ENCODE assay signal across 8 cellular contexts in genomic region chrX:94058728-94059382, GRCh38.
DNase-seq lines count a peak whose midpoint lies in the region; ATAC-seq, FAIRE-seq and TF ChIP-seq lines count a peak whose summit lies in the region.

No MANE protein-coding gene starts in this region.

- no peak for TF ChIP-seq POLR2A in K562 (conservative IDR thresholded peaks at IDR 0.05)

- no peak overlapping the region for H3K23ac ChIP-seq in mesendoderm (ENCODE audit: low read length)

- H2AK5ac ChIP-seq in mesendoderm (ENCODE audit: low read length), result no peak overlapping the region

- no peak overlapping the region for H3K27ac ChIP-seq in K562 (ENCODE audit: extremely low read depth, low read depth, low read length)
- no peak overlapping the region for H3K27ac ChIP-seq in mesendoderm (ENCODE audit: low read depth, low read length)

- no peak overlapping the region for H3K27ac Mint-ChIP-seq in natural killer cell treated with Interleukin-12 subunit alpha and Interleukin-12 subunit beta and Interleukin-15 and Interleukin-18, amount 100 ng/mL, for 72 hours

- peaks cover 6% of the 10 kb centered on the region for H3K36me3 Mint-ChIP-seq in natural killer cell treated with Interleukin-12 subunit alpha and Interleukin-12 subunit beta and Interleukin-15 and Interleukin-18, amount 100 ng/mL, for 72 hours

- POLR2A ChIA-PET in GM10248 (lab: Yijun Ruan, JAX), result no interaction called here
- POLR2A ChIA-PET in K562 (lab: Yijun Ruan, JAX), result no interaction called here

- peak; percentile 4 for DNase-seq in GM10248 (ENCODE audit: extremely low spot score)
- DNase-seq in LoVo (ENCODE audit: low spot score), result peak; percentile 5
- peak; percentile 1 to 3 (median 2) for DNase-seq in K562 (ENCODE audit: extremely low read depth in 1 of 4, low spot score in 3 of 4)
- DNase-seq in mesendoderm, result peak; percentile 51
- no peak for DNase-seq in natural killer cell treated with Interleukin-12 subunit alpha and Interleukin-12 subunit beta and Interleukin-15 and Interleukin-18, amount 100 ng/mL, for 72 hours (ENCODE audit: low spot score)
- no peak for DNase-seq in stimulated activated CD4-positive, alpha-beta T cell treated with anti-CD3 and anti-CD28 coated beads, Interleukin-4, amount 100 ng/mL, for 4 hours

- H3K27me3 Mint-ChIP-seq in natural killer cell treated with Interleukin-12 subunit alpha and Interleukin-12 subunit beta and Interleukin-15 and Interleukin-18, amount 100 ng/mL, for 72 hours, result no peaks in the 10 kb centered on the region

- H3K9ac ChIP-seq in K562 (ENCODE audit: insufficient read depth in 1 of 2, low read depth in 2 of 2, low read length in 2 of 2) (no peak overlapping the region), mesendoderm (ENCODE audit: low read length) (no peak overlapping the region)

- in situ Hi-C loops in K562 (cut with MboI), result no loop called here

- TF ChIP-seq EP300 in K562 (IDR thresholded peaks at IDR 0.05; ENCODE audit: low read length), result no peak

- no peak for TF ChIP-seq CTCF in GM10248 (IDR thresholded peaks at IDR 0.05; ENCODE audit: control extremely low read depth, extremely low read depth, low read depth, missing control alignments)
- TF ChIP-seq CTCF in K562 (IDR thresholded peaks at IDR 0.05 in 2 of 3, conservative IDR thresholded peaks at IDR 0.05 in 1 of 3; ENCODE audit: insufficient read depth in 2 of 3, low read depth in 1 of 3, low read length in 3 of 3), result 0 out of 6 replicates have a peak, but pooled peaks of 2 of the 3 experiments have one; percentile 13 to 15

- no peaks in the 10 kb centered on the region for H3K9me1 ChIP-seq in K562 (ENCODE audit: control insufficient read depth, insufficient read depth, low read length)

- H3K4me1 Mint-ChIP-seq in natural killer cell treated with Interleukin-12 subunit alpha and Interleukin-12 subunit beta and Interleukin-15 and Interleukin-18, amount 100 ng/mL, for 72 hours (ENCODE audit: low read depth in 2 of 2), result no peaks in the 10 kb centered on the region

- H4K5ac ChIP-seq in mesendoderm (ENCODE audit: low read length), result no peak overlapping the region

- WGBS in K562 (ENCODE audit: insufficient coverage, low coverage, missing lambda C conversion rate), result 1% methylated on average over 9 of the region's 9 CpGs
- no CpG with 5 or more reads among the region's 9 CpGs for WGBS in mesendoderm (ENCODE audit: extremely low coverage, insufficient coverage, low lambda C conversion rate)

- CTCF ChIA-PET in GM10248 (lab: Yijun Ruan, JAX), result no interaction called here
- CTCF ChIA-PET in K562 (lab: Yijun Ruan, JAX; ENCODE audit: low intra/inter-chr PET ratio), result no interaction called here

- H3K4me3 Mint-ChIP-seq in natural killer cell treated with Interleukin-12 subunit alpha and Interleukin-12 subunit beta and Interleukin-15 and Interleukin-18, amount 100 ng/mL, for 72 hours, result no peak overlapping the region

- 0 out of 4 replicates have a peak, but pooled peaks of 1 of the 2 experiments have one; percentile 13 for TF ChIP-seq RAD21 in K562 (CRISPR knock-in tag; conservative IDR thresholded peaks at IDR 0.05 in 1 of 2, IDR thresholded peaks at IDR 0.05 in 1 of 2)

- H3K79me2 ChIP-seq in K562 (ENCODE audit: control insufficient read depth, insufficient read depth, low read length), result no peaks in the 10 kb centered on the region
- no peaks in the 10 kb centered on the region for H3K79me2 ChIP-seq in mesendoderm (ENCODE audit: control insufficient read depth, insufficient read depth, low read length)

- H2BK15ac ChIP-seq in mesendoderm (replicated peaks; ENCODE audit: low read depth), result no peak overlapping the region

- H3K4me1 ChIP-seq in K562 (replicated peaks in 1 of 2; ENCODE audit: control insufficient read depth in 2 of 2, insufficient read depth in 2 of 2, low read length in 2 of 2) (no peaks in the 10 kb centered on the region), mesendoderm (ENCODE audit: control insufficient read depth, low read depth, low read length) (no peaks in the 10 kb centered on the region)

- H3K18ac ChIP-seq in mesendoderm (ENCODE audit: low read length), result no peak overlapping the region

- no peaks in the 10 kb centered on the region for H3K27me3 ChIP-seq in K562 (ENCODE audit: control insufficient read depth in 2 of 2, insufficient read depth in 2 of 2, low read length in 2 of 2)
- no peaks in the 10 kb centered on the region for H3K27me3 ChIP-seq in mesendoderm (ENCODE audit: insufficient read depth, low read length, poor library complexity)

- no peak overlapping the region for H2BK5ac ChIP-seq in mesendoderm (ENCODE audit: low read length)

- no peak overlapping the region for H4K8ac ChIP-seq in mesendoderm (ENCODE audit: low read depth, low read length)

- H3K9me3 Mint-ChIP-seq in natural killer cell treated with Interleukin-12 subunit alpha and Interleukin-12 subunit beta and Interleukin-15 and Interleukin-18, amount 100 ng/mL, for 72 hours, result peaks cover 7% of the 10 kb centered on the region

- H2AFZ ChIP-seq in K562 (ENCODE audit: low read depth, low read length), result no peak overlapping the region

- H3K4me3 ChIP-seq in K562 (no peak overlapping the region), mesendoderm (ENCODE audit: low read length) (no peak overlapping the region)

- intact Hi-C loops in K562 (cut with micrococcal nuclease), result no loop called here

- no peak overlapping the region for H3K4ac ChIP-seq in mesendoderm (ENCODE audit: low read depth, low read length)

- H4K20me1 ChIP-seq in K562 (replicated peaks; ENCODE audit: control insufficient read depth, insufficient read depth, low read length), result no peaks in the 10 kb centered on the region

- H3K9me3 ChIP-seq in K562 (replicated peaks; ENCODE audit: control insufficient read depth, insufficient read depth, low read depth, low read length), result no peaks in the 10 kb centered on the region

- no peak overlapping the region for H2BK120ac ChIP-seq in mesendoderm (ENCODE audit: low read depth, low read length)

- no peaks in the 10 kb centered on the region for H3K79me1 ChIP-seq in mesendoderm (ENCODE audit: low read length)

- ATAC-seq in K562 (no peak), HG03135 (IDR thresholded peaks at IDR 0.05; ENCODE audit: unreplicated experiment) (no peak), HG02588 (IDR thresholded peaks at IDR 0.05; ENCODE audit: unreplicated experiment) (no peak)
- ATAC-seq in natural killer cell treated with Interleukin-12 subunit alpha and Interleukin-12 subunit beta and Interleukin-15 and Interleukin-18, amount 100 ng/mL, for 72 hours, result no peak

- H3K36me3 ChIP-seq in K562 (ENCODE audit: control insufficient read depth, insufficient read depth, low read length) (no peaks in the 10 kb centered on the region), mesendoderm (ENCODE audit: control insufficient read depth, insufficient read depth, low read length) (no peaks in the 10 kb centered on the region)

- no peak overlapping the region for H3K56ac ChIP-seq in mesendoderm (ENCODE audit: low read length)

- no peak for FAIRE-seq in K562 (lab: Jason Lieb, UNC)

- H3K4me2 ChIP-seq in K562 (ENCODE audit: insufficient read depth, low read length) (no peak overlapping the region), mesendoderm (ENCODE audit: low read length) (no peak overlapping the region)

- BruUV-seq in K562 (replicated peaks; lab: Mats Ljungman, UMichigan), result no TSS peak

TF ChIP-seq in K562, 482 proteins besides CTCF, POLR2A, EP300 and RAD21:
- no peak for TF ChIP-seq CSDE1 (IDR thresholded peaks at IDR 0.05)
- no peak for TF ChIP-seq ARID2 (IDR thresholded peaks at IDR 0.05)

Comparison
In these comparisons a context has a peak if more than half of its experiments do, and no peak if none do; other contexts are left out.
1. DNase-seq: peak in GM10248 (single experiment), LoVo (single experiment), K562 (4 of 4) and mesendoderm (single experiment); none in natural killer cell treated with Interleukin-12 subunit alpha and Interleukin-12 subunit beta and Interleukin-15 and Interleukin-18, amount 100 ng/mL, for 72 hours (single experiment) and stimulated activated CD4-positive, alpha-beta T cell treated with anti-CD3 and anti-CD28 coated beads, Interleukin-4, amount 100 ng/mL, for 4 hours (0 of 2).